ENCODE assay signal across 20 cellular contexts in genomic region chr10:24790073-24790472, GRCh38.
DNase-seq lines count a peak whose midpoint lies in the region; ATAC-seq and TF ChIP-seq lines count a peak whose summit lies in the region.
"Had no signal": no experiment of that assay in that cellular context is flagged by ENCODE, and none has a peak within 500 bp of the region (broad histone marks: within the 10 kb centered on the region; RNA-seq: fewer than 3 reads in every experiment).

No MANE protein-coding gene starts in this region.

- peaks cover 6% of the 10 kb centered on the region for H3K27me3 Mint-ChIP-seq in activated T-helper 1 cell treated with anti-CD3 and anti-CD28 coated beads, Interleukin-12 subunit alpha, Interleukin-12 subunit beta, Interleukin-2, Interleukin-4 antibody, amounts not matched to agents 30 ng/mL and 10 ng/mL and 1 ng/mL, durations not matched to agents 14 hours and 24 hours and 36 hours (ENCODE audit: insufficient read depth)
- peaks cover 4% of the 10 kb centered on the region for H3K27me3 Mint-ChIP-seq in HFFc6 (ENCODE audit: insufficient read depth)

- H3K4me3 Mint-ChIP-seq in activated T-helper 1 cell treated with anti-CD3 and anti-CD28 coated beads, Interleukin-12 subunit alpha, Interleukin-12 subunit beta, Interleukin-2, Interleukin-4 antibody, amounts not matched to agents 30 ng/mL and 10 ng/mL and 1 ng/mL, durations not matched to agents 14 hours and 24 hours and 36 hours, result no peak overlapping the region
- no peak overlapping the region for H3K4me3 Mint-ChIP-seq in HFFc6
- H3K4me3 Mint-ChIP-seq: CD8-positive, alpha-beta memory T cell had no signal

- intact Hi-C loops in activated T-helper 1 cell treated with anti-CD3 and anti-CD28 coated beads, Interleukin-12 subunit alpha, Interleukin-12 subunit beta, Interleukin-2, Interleukin-4 antibody, amounts not matched to agents 30 ng/mL and 10 ng/mL and 1 ng/mL, durations not matched to agents 14 hours and 24 hours and 36 hours (cut with micrococcal nuclease), result no loop called here

- H3K36me3 Mint-ChIP-seq in activated T-helper 1 cell treated with anti-CD3 and anti-CD28 coated beads, Interleukin-12 subunit alpha, Interleukin-12 subunit beta, Interleukin-2, Interleukin-4 antibody, amounts not matched to agents 30 ng/mL and 10 ng/mL and 1 ng/mL, durations not matched to agents 14 hours and 24 hours and 36 hours (ENCODE audit: low read depth), result no peaks in the 10 kb centered on the region
- no peaks in the 10 kb centered on the region for H3K36me3 Mint-ChIP-seq in HFFc6 (ENCODE audit: low read depth)
- H3K36me3 Mint-ChIP-seq: CD8-positive, alpha-beta memory T cell had no signal

- DNase-seq in NCI-H146 (lab: John Stamatoyannopoulos, UW), result peak; percentile 56
- DNase-seq in caudate nucleus (lab: John Stamatoyannopoulos, UW), result no peak
- DNase-seq in pons (ENCODE audit: low spot score), result peak; percentile 53
- DNase-seq in activated T-helper 1 cell treated with anti-CD3 and anti-CD28 coated beads, Interleukin-12 subunit alpha, Interleukin-12 subunit beta, Interleukin-2, Interleukin-4 antibody, amounts not matched to agents 30 ng/mL and 10 ng/mL and 1 ng/mL, durations not matched to agents 14 hours and 24 hours and 36 hours (ENCODE audit: low spot score), result no peak
- no peak for DNase-seq in HFFc6
- DNase-seq: CD8-positive, alpha-beta memory T cell; GDM1; KG1; NCI-H1417 treated with DMSO at 0.1 percent for 48 hours; NCI-H2081 treated with DMSO at 0.1 percent for 48 hours; NCI-H226; NCI-H526; NK-92 treated with Interleukin-12 subunit alpha and Interleukin-12 subunit beta, amount 100 ng/mL, for 24 hours; SHP77 had no signal

- no peak overlapping the region for H3K27ac Mint-ChIP-seq in activated T-helper 1 cell treated with anti-CD3 and anti-CD28 coated beads, Interleukin-12 subunit alpha, Interleukin-12 subunit beta, Interleukin-2, Interleukin-4 antibody, amounts not matched to agents 30 ng/mL and 10 ng/mL and 1 ng/mL, durations not matched to agents 14 hours and 24 hours and 36 hours
- H3K27ac Mint-ChIP-seq in HFFc6, result no peak overlapping the region

- TF ChIP-seq CTCF in HFFc6 (IDR thresholded peaks at IDR 0.05), result no peak

- H3K9me3 Mint-ChIP-seq in activated T-helper 1 cell treated with anti-CD3 and anti-CD28 coated beads, Interleukin-12 subunit alpha, Interleukin-12 subunit beta, Interleukin-2, Interleukin-4 antibody, amounts not matched to agents 30 ng/mL and 10 ng/mL and 1 ng/mL, durations not matched to agents 14 hours and 24 hours and 36 hours, result peaks cover 13% of the 10 kb centered on the region
- no peaks in the 10 kb centered on the region for H3K9me3 Mint-ChIP-seq in HFFc6
- H3K9me3 Mint-ChIP-seq: CD8-positive, alpha-beta memory T cell had no signal

- no peak for ATAC-seq in HG02571 (IDR thresholded peaks at IDR 0.05; ENCODE audit: unreplicated experiment)
- ATAC-seq in GM21447 (IDR thresholded peaks at IDR 0.05; ENCODE audit: unreplicated experiment), result no peak
- ATAC-seq: GM12878, HepG2 had no signal

- H3K27ac ChIP-seq in caudate nucleus (ENCODE audit: low read depth, low read length) (peak overlapping the region; percentile 80), layer of hippocampus (ENCODE audit: low read depth, low read length) (peak overlapping the region; percentile 91)
- H3K27ac ChIP-seq: BLaER1 had no signal

- no peaks in the 10 kb centered on the region for H3K4me1 Mint-ChIP-seq in activated T-helper 1 cell treated with anti-CD3 and anti-CD28 coated beads, Interleukin-12 subunit alpha, Interleukin-12 subunit beta, Interleukin-2, Interleukin-4 antibody, amounts not matched to agents 30 ng/mL and 10 ng/mL and 1 ng/mL, durations not matched to agents 14 hours and 24 hours and 36 hours (ENCODE audit: low read depth)
- peaks cover 22% of the 10 kb centered on the region for H3K4me1 Mint-ChIP-seq in HFFc6 (ENCODE audit: low read depth)

- no peaks in the 10 kb centered on the region for H3K27me3 ChIP-seq in layer of hippocampus (ENCODE audit: control insufficient read depth, insufficient read depth, low read length)
- H3K27me3 ChIP-seq: BLaER1 had no signal

Comparison
In these comparisons a context has a peak if more than half of its experiments do, and no peak if none do; other contexts are left out.
1. DNase-seq: peak in NCI-H146 (single experiment) and pons (single experiment); none in caudate nucleus (0 of 61), activated T-helper 1 cell treated with anti-CD3 and anti-CD28 coated beads, Interleukin-12 subunit alpha, Interleukin-12 subunit beta, Interleukin-2, Interleukin-4 antibody, amounts not matched to agents 30 ng/mL and 10 ng/mL and 1 ng/mL, durations not matched to agents 14 hours and 24 hours and 36 hours (single experiment) and HFFc6 (single experiment).